In genomic region chr11:108895579-108896480, GRCh38 we compare ENCODE assay signal across 8 cellular contexts.
DNase-seq lines count a peak whose midpoint lies in the region; ATAC-seq and TF ChIP-seq lines count a peak whose summit lies in the region.

No MANE protein-coding gene starts in this region.

- H3K4me3 Mint-ChIP-seq in activated CD8-positive, alpha-beta T cell treated with anti-CD3 and anti-CD28 coated beads for 36 hours: no peak overlapping the region
- no peak overlapping the region for H3K4me3 Mint-ChIP-seq in activated CD8-positive, alpha-beta T cell treated with anti-CD3 and anti-CD28 coated beads, Interleukin-2, amount 10 ng/mL, durations not matched to agents 7 days and 5 days
- H3K4me3 Mint-ChIP-seq in stimulated activated naive B cell treated with anti-CD40 and anti-IgM and Interleukin-4, amounts not matched to agents 10 μg/mL and 1 μg/mL and 100 μg/mL, for 72 hours: peak overlapping the region in 1 of 2 donors; percentile 16

- POLR2A ChIA-PET in activated CD8-positive, alpha-beta T cell treated with anti-CD3 and anti-CD28 coated beads for 36 hours (lab: Charles Lee): no interaction called here
- POLR2A ChIA-PET in activated CD8-positive, alpha-beta T cell treated with anti-CD3 and anti-CD28 coated beads, Interleukin-2, amount 10 ng/mL, durations not matched to agents 7 days and 5 days (lab: Charles Lee): no interaction called here

- H3K27me3 Mint-ChIP-seq in activated CD8-positive, alpha-beta T cell treated with anti-CD3 and anti-CD28 coated beads for 36 hours: no peaks in the 10 kb centered on the region
- H3K27me3 Mint-ChIP-seq in activated CD8-positive, alpha-beta T cell treated with anti-CD3 and anti-CD28 coated beads, Interleukin-2, amount 10 ng/mL, durations not matched to agents 7 days and 5 days (ENCODE audit: low read depth): no peaks in the 10 kb centered on the region
- no peaks in the 10 kb centered on the region for H3K27me3 Mint-ChIP-seq in stimulated activated naive B cell treated with anti-CD40 and anti-IgM and Interleukin-4, amounts not matched to agents 10 μg/mL and 1 μg/mL and 100 μg/mL, for 72 hours

- intact Hi-C loops in activated CD8-positive, alpha-beta T cell treated with anti-CD3 and anti-CD28 coated beads for 36 hours (cut with micrococcal nuclease): no loop called here
- intact Hi-C loops in left cardiac atrium (cut with DNase I): no loop called here

- CTCF ChIA-PET in activated CD8-positive, alpha-beta T cell treated with anti-CD3 and anti-CD28 coated beads for 36 hours (lab: Charles Lee): no interaction called here
- CTCF ChIA-PET in activated CD8-positive, alpha-beta T cell treated with anti-CD3 and anti-CD28 coated beads, Interleukin-2, amount 10 ng/mL, durations not matched to agents 7 days and 5 days (lab: Charles Lee): no interaction called here

- H3K36me3 Mint-ChIP-seq in activated CD8-positive, alpha-beta T cell treated with anti-CD3 and anti-CD28 coated beads for 36 hours (ENCODE audit: low read depth): peaks cover 20% of the 10 kb centered on the region
- peaks cover 14% of the 10 kb centered on the region for H3K36me3 Mint-ChIP-seq in activated CD8-positive, alpha-beta T cell treated with anti-CD3 and anti-CD28 coated beads, Interleukin-2, amount 10 ng/mL, durations not matched to agents 7 days and 5 days (ENCODE audit: low read depth)
- H3K36me3 Mint-ChIP-seq in stimulated activated naive B cell treated with anti-CD40 and anti-IgM and Interleukin-4, amounts not matched to agents 10 μg/mL and 1 μg/mL and 100 μg/mL, for 72 hours: peaks cover 21 to 30% of the 10 kb centered on the region in 2 donors

- no peak for DNase-seq in activated CD8-positive, alpha-beta T cell treated with anti-CD3 and anti-CD28 coated beads for 36 hours
- DNase-seq in activated CD8-positive, alpha-beta T cell treated with anti-CD3 and anti-CD28 coated beads, Interleukin-2, amount 10 ng/mL, durations not matched to agents 7 days and 5 days: no peak
- DNase-seq in HT1080 (ENCODE audit: low read depth) (peak; percentile 69), astrocyte of the hippocampus (ENCODE audit: low read depth, low spot score) (peak; percentile 36), left cardiac atrium (no peak), NCI-H69 (lab: John Stamatoyannopoulos, UW) (no peak)
- DNase-seq in stimulated activated naive B cell treated with anti-CD40 and anti-IgM and Interleukin-4, amounts not matched to agents 10 μg/mL and 1 μg/mL and 100 μg/mL, for 72 hours: no peak

- no peak for TF ChIP-seq CTCF in activated CD8-positive, alpha-beta T cell treated with anti-CD3 and anti-CD28 coated beads for 36 hours (IDR thresholded peaks at IDR 0.05)

- ATAC-seq in activated CD8-positive, alpha-beta T cell treated with anti-CD3 and anti-CD28 coated beads for 36 hours: peak; percentile 64
- no peak for ATAC-seq in activated CD8-positive, alpha-beta T cell treated with anti-CD3 and anti-CD28 coated beads, Interleukin-2, amount 10 ng/mL, durations not matched to agents 7 days and 5 days
- ATAC-seq in stimulated activated naive B cell treated with anti-CD40 and anti-IgM and Interleukin-4, amounts not matched to agents 10 μg/mL and 1 μg/mL and 100 μg/mL, for 72 hours (replicated peaks): peak; percentile 80 to 85
- no peak for ATAC-seq in left cardiac atrium
- no peak for ATAC-seq in activated CD4-positive, CD25-positive, alpha-beta regulatory T cell treated with anti-CD3 and anti-CD28 coated beads, Interleukin-2, amount 50 U/mL, for 24 hours

- peaks cover 12% of the 10 kb centered on the region for H3K4me1 Mint-ChIP-seq in activated CD8-positive, alpha-beta T cell treated with anti-CD3 and anti-CD28 coated beads for 36 hours (ENCODE audit: low read depth)
- H3K4me1 Mint-ChIP-seq in activated CD8-positive, alpha-beta T cell treated with anti-CD3 and anti-CD28 coated beads, Interleukin-2, amount 10 ng/mL, durations not matched to agents 7 days and 5 days (ENCODE audit: low read depth): peaks cover 9% of the 10 kb centered on the region
- H3K4me1 Mint-ChIP-seq in stimulated activated naive B cell treated with anti-CD40 and anti-IgM and Interleukin-4, amounts not matched to agents 10 μg/mL and 1 μg/mL and 100 μg/mL, for 72 hours: peaks cover 8 to 10% of the 10 kb centered on the region in 2 donors

- no peak overlapping the region for H3K27ac Mint-ChIP-seq in activated CD8-positive, alpha-beta T cell treated with anti-CD3 and anti-CD28 coated beads for 36 hours
- H3K27ac Mint-ChIP-seq in activated CD8-positive, alpha-beta T cell treated with anti-CD3 and anti-CD28 coated beads, Interleukin-2, amount 10 ng/mL, durations not matched to agents 7 days and 5 days: no peak overlapping the region
- H3K27ac Mint-ChIP-seq in stimulated activated naive B cell treated with anti-CD40 and anti-IgM and Interleukin-4, amounts not matched to agents 10 μg/mL and 1 μg/mL and 100 μg/mL, for 72 hours: no peak overlapping the region

- peaks cover 2% of the 10 kb centered on the region for H3K9me3 Mint-ChIP-seq in activated CD8-positive, alpha-beta T cell treated with anti-CD3 and anti-CD28 coated beads for 36 hours
- peaks cover 12% of the 10 kb centered on the region for H3K9me3 Mint-ChIP-seq in activated CD8-positive, alpha-beta T cell treated with anti-CD3 and anti-CD28 coated beads, Interleukin-2, amount 10 ng/mL, durations not matched to agents 7 days and 5 days (ENCODE audit: insufficient read depth)
- H3K9me3 Mint-ChIP-seq in stimulated activated naive B cell treated with anti-CD40 and anti-IgM and Interleukin-4, amounts not matched to agents 10 μg/mL and 1 μg/mL and 100 μg/mL, for 72 hours: no peaks in the 10 kb centered on the region

Comparison
In these comparisons a context has a peak if more than half of its experiments do, and no peak if none do; other contexts are left out.
1. ATAC-seq: peak in activated CD8-positive, alpha-beta T cell treated with anti-CD3 and anti-CD28 coated beads for 36 hours (single experiment) and stimulated activated naive B cell treated with anti-CD40 and anti-IgM and Interleukin-4, amounts not matched to agents 10 μg/mL and 1 μg/mL and 100 μg/mL, for 72 hours (2 of 2); none in activated CD8-positive, alpha-beta T cell treated with anti-CD3 and anti-CD28 coated beads, Interleukin-2, amount 10 ng/mL, durations not matched to agents 7 days and 5 days (single experiment), left cardiac atrium (0 of 2) and activated CD4-positive, CD25-positive, alpha-beta regulatory T cell treated with anti-CD3 and anti-CD28 coated beads, Interleukin-2, amount 50 U/mL, for 24 hours (0 of 2).
2. DNase-seq: peak in HT1080 (single experiment) and astrocyte of the hippocampus (single experiment); none in activated CD8-positive, alpha-beta T cell treated with anti-CD3 and anti-CD28 coated beads for 36 hours (single experiment), activated CD8-positive, alpha-beta T cell treated with anti-CD3 and anti-CD28 coated beads, Interleukin-2, amount 10 ng/mL, durations not matched to agents 7 days and 5 days (single experiment), stimulated activated naive B cell treated with anti-CD40 and anti-IgM and Interleukin-4, amounts not matched to agents 10 μg/mL and 1 μg/mL and 100 μg/mL, for 72 hours (single experiment), left cardiac atrium (single experiment) and NCI-H69 (single experiment).